ENCODE assay signal across 8 cellular contexts in the genomic region with DNA sequence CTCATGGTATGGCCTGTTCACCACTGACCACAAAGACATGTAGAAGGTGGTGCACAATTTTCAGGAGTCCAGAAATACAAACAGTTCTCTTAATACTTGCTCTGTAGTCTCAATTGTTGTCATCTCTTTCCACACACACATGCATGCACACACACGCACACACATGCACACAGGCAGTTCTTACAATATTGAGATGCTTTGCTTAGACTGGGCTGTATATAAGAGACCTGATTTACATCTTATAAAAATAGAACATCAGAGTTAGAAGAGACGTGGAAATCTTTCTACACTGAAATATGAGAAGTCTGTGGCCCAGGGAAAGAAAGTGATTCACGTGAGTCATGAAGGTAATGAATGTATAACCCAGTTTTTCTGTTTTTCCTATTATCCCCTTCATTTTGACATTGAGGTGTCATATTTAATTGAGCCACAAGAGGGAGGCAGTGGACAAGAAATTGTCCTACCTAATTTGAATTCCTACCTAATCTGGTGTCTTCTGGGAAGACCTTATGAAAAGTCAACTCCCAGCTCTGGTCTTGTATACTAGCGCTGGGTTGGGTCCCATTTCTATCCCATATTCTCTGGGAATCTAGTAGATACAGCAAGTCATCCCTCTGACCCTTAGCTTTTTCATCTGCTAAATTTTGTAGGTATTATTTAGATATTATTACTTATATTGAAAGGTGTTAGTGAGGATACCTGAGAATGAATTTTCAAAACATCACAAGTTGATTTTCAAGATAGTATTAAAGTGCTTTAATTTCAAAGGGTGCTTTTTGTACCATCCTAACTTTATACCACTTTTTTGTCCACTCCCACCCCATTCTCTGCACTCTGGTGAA.
DNase-seq lines count a peak whose midpoint lies in the region; ATAC-seq, FAIRE-seq and TF ChIP-seq lines count a peak whose summit lies in the region.

No MANE protein-coding gene starts in this region.

- DNase-seq in DMS53 (lab: John Stamatoyannopoulos, UW) (peak; percentile 73), KBM-7 (peak; percentile 82), SW480 (ENCODE audit: low spot score) (peak; percentile 42), foreskin melanocyte (peak; percentile 32), retinal pigment epithelial cell (ENCODE audit: low read depth) (no peak)

- peak; percentile 87 for FAIRE-seq in A204.1 (lab: Jason Lieb, UNC)

- ATAC-seq in GM21381 (IDR thresholded peaks at IDR 0.05; ENCODE audit: unreplicated experiment) = no peak
- ATAC-seq in activated CD4-positive, CD25-positive, alpha-beta regulatory T cell treated with anti-CD3 and anti-CD28 coated beads, Interleukin-2, amount 50 U/mL, for 24 hours = no peak

- in situ Hi-C loops in KBM-7 (cut with MboI; ENCODE audit: low pct_unique_long_range_greater_than_20kb, low sequenced_read_pairs) = no loop called here

- H3K4me3 ChIP-seq in retinal pigment epithelial cell (ENCODE audit: low read length) = no peak overlapping the region

- peak; percentile 68 for TF ChIP-seq CTCF in retinal pigment epithelial cell (conservative IDR thresholded peaks at IDR 0.05; ENCODE audit: low read depth, low read length)
